ENCODE assay signal across 22 cellular contexts in genomic region chr10:101550965-101551364, GRCh38.
"Had no signal": no experiment of that assay in that cellular context is flagged by ENCODE, and none has a peak within 500 bp of the region (broad histone marks: within the 10 kb centered on the region; RNA-seq: fewer than 3 reads in every experiment).

No MANE protein-coding gene starts in this region.

- H3K27ac Mint-ChIP-seq: activated CD4-positive, alpha-beta memory T cell treated with anti-CD3 and anti-CD28 coated beads for 36 hours; activated CD4-positive, alpha-beta T cell treated with anti-CD3 and anti-CD28 coated beads, Interleukin-2, amount 10 ng/mL, durations not matched to agents 24 days and 14 days; activated naive CD4-positive, alpha-beta T cell treated with anti-CD3 and anti-CD28 coated beads, Interleukin-2, amount 10 ng/mL, durations not matched to agents 7 days and 5 days had no signal

- H3K4me2 ChIP-seq: SK-N-SH had no signal

- H3K9ac ChIP-seq: SK-N-SH had no signal

- H3K27ac ChIP-seq: cardiac muscle cell, Peyer's patch, RWPE1, SJCRH30, VCaP had no signal

- H3K9me2 ChIP-seq: SK-N-SH had no signal

- H3K27me3 Mint-ChIP-seq: activated CD4-positive, alpha-beta memory T cell treated with anti-CD3 and anti-CD28 coated beads for 36 hours; activated CD4-positive, alpha-beta T cell treated with anti-CD3 and anti-CD28 coated beads, Interleukin-2, amount 10 ng/mL, durations not matched to agents 24 days and 14 days; activated naive CD4-positive, alpha-beta T cell treated with anti-CD3 and anti-CD28 coated beads, Interleukin-2, amount 10 ng/mL, durations not matched to agents 7 days and 5 days; brain had no signal

- H3K4me1 ChIP-seq: Peyer's patch, SJCRH30 had no signal

- H3K27me3 ChIP-seq: cardiac muscle cell, Peyer's patch, SJCRH30 had no signal

- H3K4me3 ChIP-seq: cardiac muscle cell, Peyer's patch, SJCRH30 had no signal

- H3K9me3 ChIP-seq: Peyer's patch, SJCRH30, SK-N-SH had no signal

- H3K4me3 Mint-ChIP-seq: activated CD4-positive, alpha-beta memory T cell treated with anti-CD3 and anti-CD28 coated beads for 36 hours; activated CD4-positive, alpha-beta T cell treated with anti-CD3 and anti-CD28 coated beads, Interleukin-2, amount 10 ng/mL, durations not matched to agents 24 days and 14 days; activated naive CD4-positive, alpha-beta T cell treated with anti-CD3 and anti-CD28 coated beads, Interleukin-2, amount 10 ng/mL, durations not matched to agents 7 days and 5 days; brain had no signal

- H3K4me1 Mint-ChIP-seq: activated CD4-positive, alpha-beta T cell treated with anti-CD3 and anti-CD28 coated beads, Interleukin-2, amount 10 ng/mL, durations not matched to agents 24 days and 14 days; activated naive CD4-positive, alpha-beta T cell treated with anti-CD3 and anti-CD28 coated beads, Interleukin-2, amount 10 ng/mL, durations not matched to agents 7 days and 5 days had no signal

- H3K9me3 Mint-ChIP-seq: activated CD4-positive, alpha-beta memory T cell treated with anti-CD3 and anti-CD28 coated beads for 36 hours; activated CD4-positive, alpha-beta T cell treated with anti-CD3 and anti-CD28 coated beads, Interleukin-2, amount 10 ng/mL, durations not matched to agents 24 days and 14 days; activated naive CD4-positive, alpha-beta T cell treated with anti-CD3 and anti-CD28 coated beads, Interleukin-2, amount 10 ng/mL, durations not matched to agents 7 days and 5 days had no signal

- DNase-seq: activated CD4-positive, alpha-beta memory T cell treated with anti-CD3 and anti-CD28 coated beads for 36 hours; activated CD4-positive, alpha-beta T cell treated with anti-CD3 and anti-CD28 coated beads, Interleukin-2, amount 10 ng/mL, durations not matched to agents 24 days and 14 days; activated gamma-delta T cell; activated naive CD4-positive, alpha-beta T cell treated with anti-CD3 and anti-CD28 coated beads, Interleukin-2, amount 10 ng/mL, durations not matched to agents 7 days and 5 days; amygdala; IMR-90; KBM-7; NCI-H1048; NCI-H146; NCI-H187 treated with DMSO at 0.1 percent for 48 hours; NCI-H2081 treated with DMSO at 0.1 percent for 48 hours; NCI-H446; NCI-H524; Peyer's patch; Right ventricle myocardium superior; SJCRH30; SK-N-SH; T-helper 1 cell had no signal
